20 cellular contexts compared by ENCODE assay signal in the genomic region with DNA sequence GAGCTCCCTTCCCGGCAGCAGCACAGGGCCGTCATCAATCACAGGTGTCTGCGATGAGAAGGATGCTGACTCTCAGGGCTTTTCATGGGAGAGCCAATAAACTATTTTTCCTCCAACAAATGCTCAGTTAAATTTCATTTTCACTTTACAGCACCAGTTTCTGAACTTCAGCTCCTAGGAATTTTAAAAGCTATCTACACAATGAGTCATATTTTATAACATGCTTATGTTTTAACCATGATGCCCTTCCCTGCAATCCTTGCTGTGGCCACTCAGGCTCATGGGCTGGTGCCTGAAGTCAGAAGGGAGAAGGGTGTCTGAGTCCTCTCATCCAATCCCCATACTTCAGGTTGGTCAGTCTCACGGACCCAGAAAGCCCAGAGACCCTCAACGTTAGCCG.
A peak's percentile ranks its signal among the peaks of the same experiment; 100 is the strongest.
DNase-seq lines count a peak whose midpoint lies in the region; ATAC-seq, FAIRE-seq and TF ChIP-seq lines count a peak whose summit lies in the region.
"Had no signal": no experiment of that assay in that cellular context is flagged by ENCODE, and none has a peak within 500 bp of the region (broad histone marks: within the 10 kb centered on the region; RNA-seq: fewer than 3 reads in every experiment).

No MANE protein-coding gene starts in this region.

- no peak for TF ChIP-seq POLR2A in lower leg skin (IDR thresholded peaks at IDR 0.05)

- no peak overlapping the region for H2AFZ ChIP-seq in mammary epithelial cell (ENCODE audit: low read depth, low read length)

- H4K20me1 ChIP-seq in mammary epithelial cell (ENCODE audit: insufficient read depth, low read length) = no peaks in the 10 kb centered on the region

- H3K36me3 ChIP-seq in bronchial epithelial cell (ENCODE audit: control insufficient read depth, insufficient read depth, low read length) = no peaks in the 10 kb centered on the region
- no peaks in the 10 kb centered on the region for H3K36me3 ChIP-seq in left lung
- H3K36me3 ChIP-seq in mammary epithelial cell (ENCODE audit: insufficient read depth, low read length) = no peaks in the 10 kb centered on the region
- H3K36me3 ChIP-seq: WERI-Rb-1 had no signal

- DNase-seq in AG20443 (ENCODE audit: low spot score) = peak; percentile 78
- DNase-seq in LoVo (ENCODE audit: low spot score) = peak; percentile 13
- peak; percentile 5 for DNase-seq in bronchial epithelial cell (ENCODE audit: low read depth)
- no peak for DNase-seq in left lung
- no peak for DNase-seq in lower leg skin (ENCODE audit: low spot score in 2 of 2)
- DNase-seq in mammary epithelial cell = no peak
- no peak for DNase-seq in ecto neural progenitor cell (ENCODE audit: low spot score)
- DNase-seq: activated CD8-positive, alpha-beta memory T cell treated with anti-CD3 and anti-CD28 coated beads, Interleukin-2, amount 50 U/mL, for 48 hours; activated naive CD8-positive, alpha-beta T cell treated with anti-CD3 and anti-CD28 coated beads, Interleukin-2, amount 10 ng/mL, durations not matched to agents 7 days and 5 days; dorsolateral prefrontal cortex; glutamatergic neuron; kidney; naive thymus-derived CD4-positive, alpha-beta T cell; NCI-H2029 treated with DMSO at 0.1 percent for 48 hours; NCI-H82; right cardiac atrium; stimulated activated naive CD4-positive, alpha-beta T cell treated with Interleukin-2 at 50 U/mL for 16 hours; WERI-Rb-1 had no signal

- in situ Hi-C loops in mammary epithelial cell (cut with MboI; ENCODE audit: low sequenced_read_pairs in 2 of 2) = no loop called here

- H3K27me3 ChIP-seq in bronchial epithelial cell (ENCODE audit: control insufficient read depth, insufficient read depth, low read length) = peaks cover 2% of the 10 kb centered on the region
- H3K27me3 ChIP-seq in left lung = no peaks in the 10 kb centered on the region
- H3K27me3 ChIP-seq in mammary epithelial cell (ENCODE audit: insufficient read depth, low read length) = no peaks in the 10 kb centered on the region
- H3K27me3 ChIP-seq: dorsolateral prefrontal cortex had no signal

- H3K27ac ChIP-seq in left lung (no peak overlapping the region), mammary epithelial cell (ENCODE audit: insufficient read depth, low read depth, low read length) (no peak overlapping the region)
- H3K27ac ChIP-seq: C4-2B, dorsolateral prefrontal cortex, WERI-Rb-1 had no signal

- TF ChIP-seq CTCF in bronchial epithelial cell (IDR thresholded peaks at IDR 0.05; ENCODE audit: insufficient read depth, low read length, severe bottlenecking) (no peak), left lung (IDR thresholded peaks at IDR 0.05) (no peak), lower leg skin (IDR thresholded peaks at IDR 0.05) (no peak), mammary epithelial cell (conservative IDR thresholded peaks at IDR 0.05 in 1 of 2, IDR thresholded peaks at IDR 0.05 in 1 of 2; ENCODE audit: extremely low read depth in 1 of 2, insufficient read depth in 1 of 2, low read depth in 1 of 2, low read length in 2 of 2) (no peak)

- WGBS in lower leg skin, 2 donors = 86% methylated on average over 6 of the region's 6 CpGs
- WGBS in mammary epithelial cell (ENCODE audit: low coverage, missing lambda C conversion rate) = 84% methylated on average over 6 of the region's 6 CpGs

- no peak for FAIRE-seq in bronchial epithelial cell (lab: Jason Lieb, UNC)
- FAIRE-seq: kidney had no signal

- no peak overlapping the region for H3K4me2 ChIP-seq in mammary epithelial cell (ENCODE audit: insufficient read depth, low read depth, low read length)

- no peak overlapping the region for H3K9ac ChIP-seq in mammary epithelial cell (ENCODE audit: insufficient read depth, low read length)

- H3K9me3 ChIP-seq in left lung = no peaks in the 10 kb centered on the region
- no peaks in the 10 kb centered on the region for H3K9me3 ChIP-seq in mammary epithelial cell (replicated peaks; ENCODE audit: insufficient read depth, low read length)

- ATAC-seq in left lung (peak; percentile 53), GM19397 (IDR thresholded peaks at IDR 0.05; ENCODE audit: unreplicated experiment) (no peak)
- ATAC-seq: naive thymus-derived CD4-positive, alpha-beta T cell; right cardiac atrium had no signal

- dilution Hi-C loops in mammary epithelial cell (cut with HindIII; ENCODE audit: low sequenced_read_pairs) = no loop called here

- H3K4me1 ChIP-seq in left lung (no peaks in the 10 kb centered on the region), mammary epithelial cell (ENCODE audit: insufficient read depth, low read length) (no peaks in the 10 kb centered on the region)

- CTCF ChIA-PET in mammary epithelial cell (lab: Charles Lee; ENCODE audit: low non-redundant PET) = no interaction called here

- intact Hi-C loops in left lung (cut with DNase I) = no loop called here
- intact Hi-C loops in lower leg skin (cut with DNase I; ENCODE audit: low total_unique reads) = no loop called here
- intact Hi-C loops in mammary epithelial cell (cut with micrococcal nuclease) = no loop called here

- H3K4me3 ChIP-seq in bronchial epithelial cell (ENCODE audit: low read depth, low read length) (no peak overlapping the region), left lung (no peak overlapping the region), lower leg skin (ENCODE audit: low read depth, poor library complexity, severe bottlenecking) (no peak overlapping the region), mammary epithelial cell (replicated peaks in 1 of 3; ENCODE audit: insufficient read depth in 1 of 3, low read depth in 2 of 3, low read length in 3 of 3) (no peak overlapping the region)
- H3K4me3 ChIP-seq: dorsolateral prefrontal cortex had no signal

- H3K79me2 ChIP-seq in mammary epithelial cell (ENCODE audit: insufficient read depth, low read length) = no peaks in the 10 kb centered on the region

- BruUV-seq in mammary epithelial cell (replicated peaks; lab: Mats Ljungman, UMichigan) = no TSS peak

Comparison
In these comparisons a context has a peak if more than half of its experiments do, and no peak if none do; other contexts are left out.
1. DNase-seq: peak in AG20443 (single experiment), LoVo (single experiment) and bronchial epithelial cell (single experiment); none in left lung (0 of 2), lower leg skin (0 of 2), mammary epithelial cell (single experiment) and ecto neural progenitor cell (single experiment).